1 cellular context compared by ENCODE assay signal in genomic region chr2:102421890-102422759, GRCh38.
A peak's percentile ranks its signal among the peaks of the same experiment; 100 is the strongest.
TF ChIP-seq lines count a peak whose summit lies in the region.

No MANE protein-coding gene starts in this region.

TF ChIP-seq in K562, 482 proteins besides CTCF, POLR2A, EP300 and RAD21 (continued from another document and continues in another):
- 0 out of 4 replicates have a peak, but pooled peaks of 1 of the 2 experiments have one; percentile 18 for TF ChIP-seq TBL1XR1 (IDR thresholded peaks at IDR 0.05; ENCODE audit: low read length in 2 of 2)
- TF ChIP-seq NR2C1 (IDR thresholded peaks at IDR 0.05), result no peak
- no peak; the same call in 1 of the 2 replicates for TF ChIP-seq NR2C1 (tag; IDR thresholded peaks at IDR 0.05)
- no peak for TF ChIP-seq HDAC3 (IDR thresholded peaks at IDR 0.05; ENCODE audit: borderline replicate concordance, partially characterized antibody)
- TF ChIP-seq POLR3G (IDR thresholded peaks at IDR 0.05; ENCODE audit: extremely low read depth, insufficient read length, insufficient replicate concordance), result no peak
- TF ChIP-seq TRIM25 (IDR thresholded peaks at IDR 0.05; ENCODE audit: borderline replicate concordance), result no peak
- TF ChIP-seq YY1 (IDR thresholded peaks at IDR 0.05; ENCODE audit: borderline replicate concordance in 1 of 3, control insufficient read depth in 1 of 3, extremely low read depth in 1 of 3, insufficient read depth in 3 of 3, insufficient read length in 1 of 3, insufficient replicate concordance in 2 of 3, low read depth in 1 of 3, low read length in 2 of 3), result no peak
- no peak for TF ChIP-seq MLX (CRISPR knock-in tag; conservative IDR thresholded peaks at IDR 0.05)
- TF ChIP-seq PHTF2 (CRISPR knock-in tag; IDR thresholded peaks at IDR 0.05), result no peak
- TF ChIP-seq TAF9B (IDR thresholded peaks at IDR 0.05; ENCODE audit: partially characterized antibody), result no peak
- TF ChIP-seq FOXP4 (CRISPR knock-in tag; IDR thresholded peaks at IDR 0.05; ENCODE audit: borderline replicate concordance), result no peak
- 0 out of 2 replicates have a peak, but pooled peaks have one; percentile 60 for TF ChIP-seq OTX1 (CRISPR knock-in tag; IDR thresholded peaks at IDR 0.05)
- TF ChIP-seq ILK (tag; IDR thresholded peaks at IDR 0.05; ENCODE audit: borderline replicate concordance, low read depth), result no peak
- peak in 1 of 2 experiments; percentile 66; a peak in 1 of 4 replicates for TF ChIP-seq MAZ (CRISPR knock-in tag; conservative IDR thresholded peaks at IDR 0.05 in 1 of 2, IDR thresholded peaks at IDR 0.05 in 1 of 2)
- no peak for TF ChIP-seq SAP30 (IDR thresholded peaks at IDR 0.05; ENCODE audit: borderline replicate concordance, insufficient read depth, low read depth, low read length, poor library complexity, severe bottlenecking)
- TF ChIP-seq CEBPZ (IDR thresholded peaks at IDR 0.05; ENCODE audit: borderline replicate concordance, low read depth, low read length), result no peak
- no peak for TF ChIP-seq FOXP1 (CRISPR knock-in tag; IDR thresholded peaks at IDR 0.05)
- TF ChIP-seq SAFB (IDR thresholded peaks at IDR 0.05; ENCODE audit: borderline replicate concordance, low read depth, low read length), result no peak
- TF ChIP-seq FOXJ2 (tag; IDR thresholded peaks at IDR 0.05), result no peak
- 0 out of 2 replicates have a peak, but pooled peaks have one; percentile 31 for TF ChIP-seq MTA3 (IDR thresholded peaks at IDR 0.05; ENCODE audit: borderline replicate concordance)
- TF ChIP-seq ZNF639 (CRISPR knock-in tag; conservative IDR thresholded peaks at IDR 0.05 in 1 of 2, IDR thresholded peaks at IDR 0.05 in 1 of 2), result no peak; a peak in 1 of 4 replicates
- no peak for TF ChIP-seq RB1 (IDR thresholded peaks at IDR 0.05; ENCODE audit: low read depth)
- no peak for TF ChIP-seq HOXB6 (CRISPR knock-in tag; IDR thresholded peaks at IDR 0.05; ENCODE audit: borderline replicate concordance)
- TF ChIP-seq KAT2B (IDR thresholded peaks at IDR 0.05; ENCODE audit: low read depth, low read length), result no peak
- peak; percentile 57; the same call in 1 of the 2 replicates for TF ChIP-seq SPI1 (IDR thresholded peaks at IDR 0.05; ENCODE audit: borderline replicate concordance, low read depth, low read length)
- no peak for TF ChIP-seq ZNF57 (CRISPR knock-in tag; IDR thresholded peaks at IDR 0.05)
- TF ChIP-seq RBM15 (IDR thresholded peaks at IDR 0.05; ENCODE audit: insufficient read depth, low read length), result no peak
- peak; percentile 24; the same call in 1 of the 2 replicates for TF ChIP-seq ZNF583 (CRISPR knock-in tag; IDR thresholded peaks at IDR 0.05)
- TF ChIP-seq, protein P1, sequence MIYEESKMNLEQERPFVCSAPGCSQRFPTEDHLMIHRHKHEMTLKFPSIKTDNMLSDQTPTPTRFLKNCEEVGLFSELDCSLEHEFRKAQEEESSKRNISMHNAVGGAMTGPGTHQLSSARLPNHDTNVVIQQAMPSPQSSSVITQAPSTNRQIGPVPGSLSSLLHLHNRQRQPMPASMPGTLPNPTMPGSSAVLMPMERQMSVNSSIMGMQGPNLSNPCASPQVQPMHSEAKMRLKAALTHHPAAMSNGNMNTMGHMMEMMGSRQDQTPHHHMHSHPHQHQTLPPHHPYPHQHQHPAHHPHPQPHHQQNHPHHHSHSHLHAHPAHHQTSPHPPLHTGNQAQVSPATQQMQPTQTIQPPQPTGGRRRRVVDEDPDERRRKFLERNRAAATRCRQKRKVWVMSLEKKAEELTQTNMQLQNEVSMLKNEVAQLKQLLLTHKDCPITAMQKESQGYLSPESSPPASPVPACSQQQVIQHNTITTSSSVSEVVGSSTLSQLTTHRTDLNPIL (CRISPR knock-in tag; IDR thresholded peaks at IDR 0.05), result no peak
- no peak for TF ChIP-seq ZNF232 (CRISPR knock-in tag; IDR thresholded peaks at IDR 0.05)
- TF ChIP-seq, protein P2, sequence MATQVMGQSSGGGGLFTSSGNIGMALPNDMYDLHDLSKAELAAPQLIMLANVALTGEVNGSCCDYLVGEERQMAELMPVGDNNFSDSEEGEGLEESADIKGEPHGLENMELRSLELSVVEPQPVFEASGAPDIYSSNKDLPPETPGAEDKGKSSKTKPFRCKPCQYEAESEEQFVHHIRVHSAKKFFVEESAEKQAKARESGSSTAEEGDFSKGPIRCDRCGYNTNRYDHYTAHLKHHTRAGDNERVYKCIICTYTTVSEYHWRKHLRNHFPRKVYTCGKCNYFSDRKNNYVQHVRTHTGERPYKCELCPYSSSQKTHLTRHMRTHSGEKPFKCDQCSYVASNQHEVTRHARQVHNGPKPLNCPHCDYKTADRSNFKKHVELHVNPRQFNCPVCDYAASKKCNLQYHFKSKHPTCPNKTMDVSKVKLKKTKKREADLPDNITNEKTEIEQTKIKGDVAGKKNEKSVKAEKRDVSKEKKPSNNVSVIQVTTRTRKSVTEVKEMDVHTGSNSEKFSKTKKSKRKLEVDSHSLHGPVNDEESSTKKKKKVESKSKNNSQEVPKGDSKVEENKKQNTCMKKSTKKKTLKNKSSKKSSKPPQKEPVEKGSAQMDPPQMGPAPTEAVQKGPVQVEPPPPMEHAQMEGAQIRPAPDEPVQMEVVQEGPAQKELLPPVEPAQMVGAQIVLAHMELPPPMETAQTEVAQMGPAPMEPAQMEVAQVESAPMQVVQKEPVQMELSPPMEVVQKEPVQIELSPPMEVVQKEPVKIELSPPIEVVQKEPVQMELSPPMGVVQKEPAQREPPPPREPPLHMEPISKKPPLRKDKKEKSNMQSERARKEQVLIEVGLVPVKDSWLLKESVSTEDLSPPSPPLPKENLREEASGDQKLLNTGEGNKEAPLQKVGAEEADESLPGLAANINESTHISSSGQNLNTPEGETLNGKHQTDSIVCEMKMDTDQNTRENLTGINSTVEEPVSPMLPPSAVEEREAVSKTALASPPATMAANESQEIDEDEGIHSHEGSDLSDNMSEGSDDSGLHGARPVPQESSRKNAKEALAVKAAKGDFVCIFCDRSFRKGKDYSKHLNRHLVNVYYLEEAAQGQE (CRISPR knock-in tag; IDR thresholded peaks at IDR 0.05; ENCODE audit: low read depth), result no peak
- TF ChIP-seq MCM3 (IDR thresholded peaks at IDR 0.05), result no peak
- TF ChIP-seq, protein P3, sequence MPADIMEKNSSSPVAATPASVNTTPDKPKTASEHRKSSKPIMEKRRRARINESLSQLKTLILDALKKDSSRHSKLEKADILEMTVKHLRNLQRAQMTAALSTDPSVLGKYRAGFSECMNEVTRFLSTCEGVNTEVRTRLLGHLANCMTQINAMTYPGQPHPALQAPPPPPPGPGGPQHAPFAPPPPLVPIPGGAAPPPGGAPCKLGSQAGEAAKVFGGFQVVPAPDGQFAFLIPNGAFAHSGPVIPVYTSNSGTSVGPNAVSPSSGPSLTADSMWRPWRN (IDR thresholded peaks at IDR 0.05; ENCODE audit: low read depth), result no peak
- no peak for TF ChIP-seq THRB (CRISPR knock-in tag; conservative IDR thresholded peaks at IDR 0.05)
- no peak for TF ChIP-seq SRSF7 (optimal IDR thresholded peaks at IDR 0.05; ENCODE audit: low read depth, low read length)
- TF ChIP-seq HIVEP1 (CRISPR knock-in tag; IDR thresholded peaks at IDR 0.05), result no peak
